In genomic region chr1:155801149-155801548, GRCh38 we compare ENCODE assay signal across 1 cellular context.
TF ChIP-seq lines count a peak whose summit lies in the region.

No MANE protein-coding gene starts in this region.

TF ChIP-seq in K562, 482 proteins besides CTCF, POLR2A, EP300 and RAD21 (continued from another document):
- no peak for TF ChIP-seq MGA (IDR thresholded peaks at IDR 0.05)
